ENCODE assay signal across 8 cellular contexts in genomic region chr1:24112381-24113169, GRCh38. TPM values are rescaled to one million over a fixed set of nuclear protein-coding genes. Genes with fewer than 3 reads are reported as not detected.
A peak's percentile ranks its signal among the peaks of the same experiment; 100 is the strongest.
DNase-seq lines count a peak whose midpoint lies in the region; ATAC-seq lines count a peak whose summit lies in the region.

No MANE protein-coding gene starts in this region.

- ATAC-seq in left cardiac atrium (peak; percentile 81 to 83), HG03442 (IDR thresholded peaks at IDR 0.05; ENCODE audit: unreplicated experiment) (no peak), HG02884 (IDR thresholded peaks at IDR 0.05; ENCODE audit: unreplicated experiment) (no peak)

- intact Hi-C loops in left cardiac atrium (cut with DNase I), result loop anchor here in 1 of 2 donors (1.0 kb wide), 1 partner anchor 42 kb away; no protein-coding TSS in a partner anchor

- DNase-seq in COLO829 (ENCODE audit: low spot score) (peak; percentile 26), HPDE6-E6E7 (ENCODE audit: extremely low spot score) (peak; percentile 67), RKO (ENCODE audit: low spot score) (peak; percentile 53), left cardiac atrium (peak; percentile 84), pulmonary artery endothelial cell (ENCODE audit: low read depth, low spot score) (peak; percentile 29)
- DNase-seq in activated naive CD4-positive, alpha-beta T cell treated with anti-CD3 and anti-CD28 coated beads, Interleukin-2, amount 50 U/mL, for 16 hours, result peak; percentile 33

RNA-seq across cellular contexts. Expression of gene MYOM3, which starts 0.6 kb away (rescaled TPM):
- total RNA-seq in left cardiac atrium, result 100 to 1,000 TPM; 160 to 224 TPM
- total RNA-seq in pulmonary artery endothelial cell, result 0.13 and 0.14 TPM in 2 replicates

RNA-seq across cellular contexts. Expression of gene IL22RA1, which starts 30.4 kb away (rescaled TPM):
- under 1 TPM; 0.09 to 0.26 TPM for total RNA-seq in left cardiac atrium
- total RNA-seq in pulmonary artery endothelial cell, result not detected in 2 replicates

Comparison
In these comparisons a context has a peak if more than half of its experiments do, and no peak if none do; other contexts are left out.
1. DNase-seq: peak in every context shown above with its lines; median percentile 84 in left cardiac atrium; 67 in HPDE6-E6E7; 53 in RKO; 33 in activated naive CD4-positive, alpha-beta T cell treated with anti-CD3 and anti-CD28 coated beads, Interleukin-2, amount 50 U/mL, for 16 hours; 29 in pulmonary artery endothelial cell; 26 in COLO829.
2. ATAC-seq: peak in left cardiac atrium (2 of 2); none in HG03442 (single experiment) and HG02884 (single experiment).
3. RNA of gene MYOM3, which starts 0.6 kb away (total RNA-seq): 160 to 224 TPM in left cardiac atrium; 0.13 to 0.14 TPM in pulmonary artery endothelial cell; every median in the first group is over 100 times any median in the second.